1 cellular context compared by ENCODE assay signal in genomic region chr16:2777231-2777902, GRCh38.
TF ChIP-seq lines count a peak whose summit lies in the region.

Gene ELOB, minus strand, starts transcription at chr16:2777280. Its CDS starts 41 bp downstream, at chr16:2777239.

TF ChIP-seq in HepG2, 621 proteins besides CTCF, POLR2A, EP300 and RAD21 (continued from another document and continues in another):
- TF ChIP-seq ARNT2 (CRISPR knock-in tag; IDR thresholded peaks at IDR 0.05; ENCODE audit: low read depth) (peak; percentile 44; the same call in 1 of the 2 replicates), ZNF343 (CRISPR knock-in tag; IDR thresholded peaks at IDR 0.05) (peak; percentile 84; the same call in 1 of the 2 replicates), NCOA1 (CRISPR knock-in tag; IDR thresholded peaks at IDR 0.05) (peak; percentile 70), ZNF574 (CRISPR knock-in tag; IDR thresholded peaks at IDR 0.05) (peak; percentile 75), SALL1 (CRISPR knock-in tag; IDR thresholded peaks at IDR 0.05) (peak; percentile 42), XBP1 (CRISPR knock-in tag; IDR thresholded peaks at IDR 0.05) (0 out of 2 replicates have a peak, but pooled peaks have one; percentile 11), HDAC2 (CRISPR knock-in tag; IDR thresholded peaks at IDR 0.05) (no peak; the same call in 1 of the 2 replicates), FOXP4 (CRISPR knock-in tag; IDR thresholded peaks at IDR 0.05) (0 out of 2 replicates have a peak, but pooled peaks have one; percentile 31), SPEN (CRISPR knock-in tag; IDR thresholded peaks at IDR 0.05; ENCODE audit: low read depth) (peak; percentile 63; the same call in 1 of the 2 replicates), ZNF430 (CRISPR knock-in tag; IDR thresholded peaks at IDR 0.05) (peak; percentile 73), YEATS2 (CRISPR knock-in tag; IDR thresholded peaks at IDR 0.05; ENCODE audit: borderline replicate concordance) (peak; percentile 82), DNMT1 (CRISPR knock-in tag; IDR thresholded peaks at IDR 0.05) (0 out of 2 replicates have a peak, but pooled peaks have one; percentile 45), CERS6 (CRISPR knock-in tag; IDR thresholded peaks at IDR 0.05) (no peak), ZNF275 (CRISPR knock-in tag; IDR thresholded peaks at IDR 0.05; ENCODE audit: borderline replicate concordance) (peak; percentile 50; the same call in 1 of the 2 replicates), RXRA (CRISPR knock-in tag; IDR thresholded peaks at IDR 0.05) (0 out of 2 replicates have a peak, but pooled peaks have one; percentile 12), KLF6 (CRISPR knock-in tag; IDR thresholded peaks at IDR 0.05) (0 out of 2 replicates have a peak, but pooled peaks have one; percentile 35), YY1 (IDR thresholded peaks at IDR 0.05; ENCODE audit: insufficient read depth, insufficient replicate concordance, low read depth, low read length) (peak; percentile 98), ZNF761 (CRISPR knock-in tag; conservative IDR thresholded peaks at IDR 0.05) (peak; percentile 67; the same call in 1 of the 2 replicates), KLF12 (CRISPR knock-in tag; IDR thresholded peaks at IDR 0.05; ENCODE audit: borderline replicate concordance) (peak; percentile 59; the same call in 1 of the 2 replicates), ZNF646 (CRISPR knock-in tag; IDR thresholded peaks at IDR 0.05) (no peak), ZFY (CRISPR knock-in tag; IDR thresholded peaks at IDR 0.05) (peak; percentile 81)
- TF ChIP-seq, protein P1, sequence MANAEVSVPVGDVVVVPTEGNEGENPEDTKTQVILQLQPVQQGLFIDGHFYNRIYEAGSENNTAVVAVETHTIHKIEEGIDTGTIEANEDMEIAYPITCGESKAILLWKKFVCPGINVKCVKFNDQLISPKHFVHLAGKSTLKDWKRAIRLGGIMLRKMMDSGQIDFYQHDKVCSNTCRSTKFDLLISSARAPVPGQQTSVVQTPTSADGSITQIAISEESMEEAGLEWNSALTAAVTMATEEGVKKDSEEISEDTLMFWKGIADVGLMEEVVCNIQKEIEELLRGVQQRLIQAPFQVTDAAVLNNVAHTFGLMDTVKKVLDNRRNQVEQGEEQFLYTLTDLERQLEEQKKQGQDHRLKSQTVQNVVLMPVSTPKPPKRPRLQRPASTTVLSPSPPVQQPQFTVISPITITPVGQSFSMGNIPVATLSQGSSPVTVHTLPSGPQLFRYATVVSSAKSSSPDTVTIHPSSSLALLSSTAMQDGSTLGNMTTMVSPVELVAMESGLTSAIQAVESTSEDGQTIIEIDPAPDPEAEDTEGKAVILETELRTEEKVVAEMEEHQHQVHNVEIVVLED (CRISPR knock-in tag; IDR thresholded peaks at IDR 0.05; ENCODE audit: borderline replicate concordance), result peak; percentile 86
- TF ChIP-seq, protein P2, sequence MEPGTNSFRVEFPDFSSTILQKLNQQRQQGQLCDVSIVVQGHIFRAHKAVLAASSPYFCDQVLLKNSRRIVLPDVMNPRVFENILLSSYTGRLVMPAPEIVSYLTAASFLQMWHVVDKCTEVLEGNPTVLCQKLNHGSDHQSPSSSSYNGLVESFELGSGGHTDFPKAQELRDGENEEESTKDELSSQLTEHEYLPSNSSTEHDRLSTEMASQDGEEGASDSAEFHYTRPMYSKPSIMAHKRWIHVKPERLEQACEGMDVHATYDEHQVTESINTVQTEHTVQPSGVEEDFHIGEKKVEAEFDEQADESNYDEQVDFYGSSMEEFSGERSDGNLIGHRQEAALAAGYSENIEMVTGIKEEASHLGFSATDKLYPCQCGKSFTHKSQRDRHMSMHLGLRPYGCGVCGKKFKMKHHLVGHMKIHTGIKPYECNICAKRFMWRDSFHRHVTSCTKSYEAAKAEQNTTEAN (CRISPR knock-in tag; conservative IDR thresholded peaks at IDR 0.05), result 0 out of 2 replicates have a peak, but pooled peaks have one; percentile 35
- TF ChIP-seq, protein P3, sequence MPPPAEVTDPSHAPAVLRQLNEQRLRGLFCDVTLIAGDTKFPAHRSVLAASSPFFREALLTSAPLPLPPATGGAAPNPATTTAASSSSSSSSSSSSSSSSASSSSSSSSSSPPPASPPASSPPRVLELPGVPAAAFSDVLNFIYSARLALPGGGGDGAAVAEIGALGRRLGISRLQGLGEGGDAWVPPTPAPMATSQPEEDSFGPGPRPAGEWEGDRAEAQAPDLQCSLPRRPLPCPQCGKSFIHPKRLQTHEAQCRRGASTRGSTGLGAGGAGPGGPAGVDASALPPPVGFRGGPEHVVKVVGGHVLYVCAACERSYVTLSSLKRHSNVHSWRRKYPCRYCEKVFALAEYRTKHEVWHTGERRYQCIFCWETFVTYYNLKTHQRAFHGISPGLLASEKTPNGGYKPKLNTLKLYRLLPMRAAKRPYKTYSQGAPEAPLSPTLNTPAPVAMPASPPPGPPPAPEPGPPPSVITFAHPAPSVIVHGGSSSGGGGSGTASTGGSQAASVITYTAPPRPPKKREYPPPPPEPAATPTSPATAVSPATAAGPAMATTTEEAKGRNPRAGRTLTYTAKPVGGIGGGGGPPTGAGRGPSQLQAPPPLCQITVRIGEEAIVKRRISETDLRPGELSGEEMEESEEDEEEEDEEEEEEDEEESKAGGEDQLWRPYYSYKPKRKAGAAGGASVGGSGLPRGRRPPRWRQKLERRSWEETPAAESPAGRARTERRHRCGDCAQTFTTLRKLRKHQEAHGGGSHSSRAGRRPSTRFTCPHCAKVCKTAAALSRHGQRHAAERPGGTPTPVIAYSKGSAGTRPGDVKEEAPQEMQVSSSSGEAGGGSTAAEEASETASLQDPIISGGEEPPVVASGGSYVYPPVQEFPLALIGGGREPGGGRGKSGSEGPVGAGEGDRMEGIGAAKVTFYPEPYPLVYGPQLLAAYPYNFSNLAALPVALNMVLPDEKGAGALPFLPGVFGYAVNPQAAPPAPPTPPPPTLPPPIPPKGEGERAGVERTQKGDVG (CRISPR knock-in tag; IDR thresholded peaks at IDR 0.05; ENCODE audit: borderline replicate concordance), result peak; percentile 30
- TF ChIP-seq, protein P4, sequence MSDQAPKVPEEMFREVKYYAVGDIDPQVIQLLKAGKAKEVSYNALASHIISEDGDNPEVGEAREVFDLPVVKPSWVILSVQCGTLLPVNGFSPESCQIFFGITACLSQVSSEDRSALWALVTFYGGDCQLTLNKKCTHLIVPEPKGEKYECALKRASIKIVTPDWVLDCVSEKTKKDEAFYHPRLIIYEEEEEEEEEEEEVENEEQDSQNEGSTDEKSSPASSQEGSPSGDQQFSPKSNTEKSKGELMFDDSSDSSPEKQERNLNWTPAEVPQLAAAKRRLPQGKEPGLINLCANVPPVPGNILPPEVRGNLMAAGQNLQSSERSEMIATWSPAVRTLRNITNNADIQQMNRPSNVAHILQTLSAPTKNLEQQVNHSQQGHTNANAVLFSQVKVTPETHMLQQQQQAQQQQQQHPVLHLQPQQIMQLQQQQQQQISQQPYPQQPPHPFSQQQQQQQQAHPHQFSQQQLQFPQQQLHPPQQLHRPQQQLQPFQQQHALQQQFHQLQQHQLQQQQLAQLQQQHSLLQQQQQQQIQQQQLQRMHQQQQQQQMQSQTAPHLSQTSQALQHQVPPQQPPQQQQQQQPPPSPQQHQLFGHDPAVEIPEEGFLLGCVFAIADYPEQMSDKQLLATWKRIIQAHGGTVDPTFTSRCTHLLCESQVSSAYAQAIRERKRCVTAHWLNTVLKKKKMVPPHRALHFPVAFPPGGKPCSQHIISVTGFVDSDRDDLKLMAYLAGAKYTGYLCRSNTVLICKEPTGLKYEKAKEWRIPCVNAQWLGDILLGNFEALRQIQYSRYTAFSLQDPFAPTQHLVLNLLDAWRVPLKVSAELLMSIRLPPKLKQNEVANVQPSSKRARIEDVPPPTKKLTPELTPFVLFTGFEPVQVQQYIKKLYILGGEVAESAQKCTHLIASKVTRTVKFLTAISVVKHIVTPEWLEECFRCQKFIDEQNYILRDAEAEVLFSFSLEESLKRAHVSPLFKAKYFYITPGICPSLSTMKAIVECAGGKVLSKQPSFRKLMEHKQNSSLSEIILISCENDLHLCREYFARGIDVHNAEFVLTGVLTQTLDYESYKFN (CRISPR knock-in tag; conservative IDR thresholded peaks at IDR 0.05), result no peak
